ENCODE assay signal across 9 cellular contexts in the genomic region with DNA sequence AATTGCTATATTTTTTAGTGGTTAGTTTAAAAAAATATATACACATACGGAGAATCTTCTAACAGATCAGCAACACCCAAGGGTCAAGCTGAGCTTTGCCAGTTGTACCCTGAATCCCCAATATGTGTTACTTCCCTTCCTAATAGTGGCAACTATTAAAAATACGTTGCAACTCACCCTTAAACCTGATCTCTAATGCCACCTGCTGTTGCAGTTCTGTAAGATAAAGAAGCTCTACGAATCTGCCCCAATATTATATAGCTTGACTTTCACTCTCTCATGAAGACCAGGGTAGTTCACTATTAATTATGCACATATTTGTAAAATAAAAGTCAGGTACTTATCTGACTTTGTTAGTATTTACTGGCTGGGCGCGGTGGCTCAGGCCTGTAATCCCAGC. TPM values are rescaled to one million over a fixed set of nuclear protein-coding genes. Genes with fewer than 3 reads are reported as not detected.
A peak's percentile ranks its signal among the peaks of the same experiment; 100 is the strongest.
DNase-seq lines count a peak whose midpoint lies in the region; ATAC-seq, FAIRE-seq and TF ChIP-seq lines count a peak whose summit lies in the region.
"Had no signal": no experiment of that assay in that cellular context is flagged by ENCODE, and none has a peak within 500 bp of the region (broad histone marks: within the 10 kb centered on the region; RNA-seq: fewer than 3 reads in every experiment).

No MANE protein-coding gene starts in this region.

- H3K9me3 ChIP-seq in gastroesophageal sphincter (no peaks in the 10 kb centered on the region), thyroid gland (no peaks in the 10 kb centered on the region)

- H3K4me1 ChIP-seq in gastroesophageal sphincter (peaks cover 4 to 75% (median 7%) of the 10 kb centered on the region in 3 donors), thyroid gland (peaks cover 13 to 14% of the 10 kb centered on the region in 2 donors)

- FAIRE-seq in GM19239 (lab: Jason Lieb, UNC), result peak; percentile 65

- H3K9me3 Mint-ChIP-seq in activated T-helper 17 cell treated with anti-CD3 and anti-CD28 coated beads, Interleukin-2, amount 50 U/mL, for 72 hours, result no peaks in the 10 kb centered on the region

- no peak for TF ChIP-seq POLR2A in gastroesophageal sphincter (IDR thresholded peaks at IDR 0.05)
- TF ChIP-seq POLR2A in thyroid gland (IDR thresholded peaks at IDR 0.05), result no peak

- no peaks in the 10 kb centered on the region for H3K27me3 Mint-ChIP-seq in activated T-helper 17 cell treated with anti-CD3 and anti-CD28 coated beads, Interleukin-2, amount 50 U/mL, for 72 hours
- H3K27me3 Mint-ChIP-seq: activated naive CD8-positive, alpha-beta T cell had no signal

- H3K36me3 Mint-ChIP-seq in activated T-helper 17 cell treated with anti-CD3 and anti-CD28 coated beads, Interleukin-2, amount 50 U/mL, for 72 hours (ENCODE audit: low read depth), result peaks cover 17% of the 10 kb centered on the region

- peak; percentile 36 for TF ChIP-seq CTCF in AG09309 (IDR thresholded peaks at IDR 0.05; ENCODE audit: control insufficient read depth, insufficient read depth, low read depth, low read length, missing control alignments)
- TF ChIP-seq CTCF in gastroesophageal sphincter (IDR thresholded peaks at IDR 0.05), result peak in 3 of 4 experiments; percentile 18 to 44 (median 36)
- TF ChIP-seq CTCF in thyroid gland (IDR thresholded peaks at IDR 0.05), result peak in 4 of 6 experiments; percentile 22 to 39 (median 32)

- H3K27ac ChIP-seq in gastroesophageal sphincter (no peak overlapping the region), thyroid gland (no peak overlapping the region)

- ATAC-seq in gastroesophageal sphincter, result no peak
- no peak for ATAC-seq in GM21786 (IDR thresholded peaks at IDR 0.05; ENCODE audit: unreplicated experiment)
- no peak for ATAC-seq in GM18498 (IDR thresholded peaks at IDR 0.05; ENCODE audit: unreplicated experiment)
- no peak for ATAC-seq in activated T-helper 17 cell treated with anti-CD3 and anti-CD28 coated beads, Interleukin-2, amount 50 U/mL, for 72 hours (replicated peaks)

- H3K36me3 ChIP-seq in gastroesophageal sphincter (no peaks in the 10 kb centered on the region), thyroid gland (no peaks in the 10 kb centered on the region)

- peaks cover 22% of the 10 kb centered on the region for H3K4me1 Mint-ChIP-seq in activated T-helper 17 cell treated with anti-CD3 and anti-CD28 coated beads, Interleukin-2, amount 50 U/mL, for 72 hours

- WGBS in gastroesophageal sphincter (ENCODE audit: low coverage in 1 of 2), 2 donors, result 18 to 52% methylated on average over 3 to 5 of the region's 5 CpGs
- 64 to 67% methylated on average over 5 of the region's 5 CpGs for WGBS in thyroid gland, 2 donors

- H3K27ac Mint-ChIP-seq in activated T-helper 17 cell treated with anti-CD3 and anti-CD28 coated beads, Interleukin-2, amount 50 U/mL, for 72 hours, result no peak overlapping the region
- H3K27ac Mint-ChIP-seq: activated naive CD8-positive, alpha-beta T cell had no signal

- no peaks in the 10 kb centered on the region for H3K27me3 ChIP-seq in gastroesophageal sphincter
- no peaks in the 10 kb centered on the region for H3K27me3 ChIP-seq in thyroid gland

- intact Hi-C loops in thyroid gland (cut with DNase I), result no loop called here

- no peak for TF ChIP-seq EP300 in gastroesophageal sphincter (IDR thresholded peaks at IDR 0.05)

- H3K4me3 ChIP-seq in AG09309 (ENCODE audit: control insufficient read depth, low read depth, low read length) (no peak overlapping the region), gastroesophageal sphincter (no peak overlapping the region), thyroid gland (replicated peaks in 1 of 3) (no peak overlapping the region)

- DNase-seq in AG09309 (ENCODE audit: low read depth) (no peak), GM19239 (ENCODE audit: insufficient read length, low spot score) (peak; percentile 4), RPMI8226 (peak; percentile 63), thyroid gland (no peak)

- H3K4me3 Mint-ChIP-seq in activated T-helper 17 cell treated with anti-CD3 and anti-CD28 coated beads, Interleukin-2, amount 50 U/mL, for 72 hours, result no peak overlapping the region
- H3K4me3 Mint-ChIP-seq: activated naive CD8-positive, alpha-beta T cell had no signal

RNA-seq across cellular contexts. Expression of gene ASH1L, which starts 58.4 kb away (rescaled TPM):
- total RNA-seq in gastroesophageal sphincter, result 10 to 100 TPM; 55.6 to 81.3 (median 75.0) TPM
- 100 to 1,000 TPM in 1 of 4 donors, 10 to 100 TPM in 3; 68.1 to 120 (median 85.2) TPM for total RNA-seq in thyroid gland
- total RNA-seq in activated T-helper 17 cell treated with anti-CD3 and anti-CD28 coated beads, Interleukin-2, amount 50 U/mL, for 72 hours, result 10 to 100 TPM; 42.5 to 71.1 TPM

Comparison
In these comparisons a context has a peak if more than half of its experiments do, and no peak if none do; other contexts are left out.
1. DNase-seq: peak in GM19239 (single experiment) and RPMI8226 (single experiment); none in AG09309 (single experiment) and thyroid gland (0 of 2).
2. Peak in every context shown above with its lines, with median percentiles within 50 percentile points of each other: CTCF ChIP-seq.